In genomic region chr19:42529248-42529764, GRCh38 we compare ENCODE assay signal across 7 cellular contexts. TPM values are rescaled to one million over a fixed set of nuclear protein-coding genes. Genes with fewer than 3 reads are reported as not detected.
DNase-seq lines count a peak whose midpoint lies in the region; ATAC-seq and TF ChIP-seq lines count a peak whose summit lies in the region.

No MANE protein-coding gene starts in this region.

- H3K9me3 ChIP-seq in mammary epithelial cell (replicated peaks; ENCODE audit: insufficient read depth, low read length): no peaks in the 10 kb centered on the region

- TF ChIP-seq CTCF in GM12872 (IDR thresholded peaks at IDR 0.05; ENCODE audit: insufficient read depth, low read depth, low read length): peak; percentile 98
- peak; percentile 84 for TF ChIP-seq CTCF in WI38 (IDR thresholded peaks at IDR 0.05; ENCODE audit: low read depth, low read length)
- peak; percentile 92 to 97 for TF ChIP-seq CTCF in mammary epithelial cell (conservative IDR thresholded peaks at IDR 0.05 in 1 of 2, IDR thresholded peaks at IDR 0.05 in 1 of 2; ENCODE audit: extremely low read depth in 1 of 2, insufficient read depth in 1 of 2, low read depth in 1 of 2, low read length in 2 of 2)

- DNase-seq in Kasumi-1 (lab: John Stamatoyannopoulos, UW) (peak; percentile 22 to 27), mammary epithelial cell (peak; percentile 44), islet precursor cell (peak; percentile 85)
- DNase-seq in stimulated activated CD4-positive, alpha-beta T cell treated with anti-CD3 and anti-CD28 coated beads, Interleukin-1b, Interleukin-23, amount 100 ng/mL, for 24 hours (ENCODE audit: low read depth in 4 of 4, low spot score in 1 of 4): peak; percentile 38 to 53 (median 38)

- intact Hi-C loops in mammary epithelial cell (cut with micrococcal nuclease): loop anchor here (1.0 to 5.0 kb wide), 2 partner anchors 79 to 417 kb away; no protein-coding TSS in a partner anchor

- peaks cover 21% of the 10 kb centered on the region for H3K4me1 ChIP-seq in mammary epithelial cell (ENCODE audit: insufficient read depth, low read length)

- H3K4me3 ChIP-seq in WI38 (ENCODE audit: low read depth, low read length) (no peak overlapping the region), mammary epithelial cell (replicated peaks in 1 of 3; ENCODE audit: insufficient read depth in 1 of 3, low read depth in 2 of 3, low read length in 3 of 3) (no peak overlapping the region)

- no peak overlapping the region for H3K27ac ChIP-seq in mammary epithelial cell (ENCODE audit: insufficient read depth, low read depth, low read length)

- dilution Hi-C loops in mammary epithelial cell (cut with HindIII; ENCODE audit: low sequenced_read_pairs): no loop called here

- H2AFZ ChIP-seq in mammary epithelial cell (ENCODE audit: low read depth, low read length): peak overlapping the region; percentile 95

- BruUV-seq in mammary epithelial cell (replicated peaks; lab: Mats Ljungman, UMichigan): no TSS peak

- CTCF ChIA-PET in mammary epithelial cell (lab: Charles Lee; ENCODE audit: low non-redundant PET): interaction anchor here (0.8 kb wide), 1 partner anchor 26 kb away, joined by 4 read pairs; no protein-coding TSS in a partner anchor

- WGBS in mammary epithelial cell (ENCODE audit: low coverage, missing lambda C conversion rate): 89% methylated on average over 3 of the region's 3 CpGs

- in situ Hi-C loops in mammary epithelial cell (cut with MboI; ENCODE audit: low sequenced_read_pairs in 2 of 2): loop anchor here (5.0 kb wide), 2 partner anchors 72 to 82 kb away; no protein-coding TSS in a partner anchor

- ATAC-seq in GM18873 (IDR thresholded peaks at IDR 0.05; ENCODE audit: low FRiP score, unreplicated experiment): no peak

- no peak overlapping the region for H3K9ac ChIP-seq in mammary epithelial cell (ENCODE audit: insufficient read depth, low read length)

- H3K79me2 ChIP-seq in mammary epithelial cell (ENCODE audit: insufficient read depth, low read length): no peaks in the 10 kb centered on the region

- peak overlapping the region; percentile 81 for H3K4me2 ChIP-seq in mammary epithelial cell (ENCODE audit: insufficient read depth, low read depth, low read length)

- no peaks in the 10 kb centered on the region for H4K20me1 ChIP-seq in mammary epithelial cell (ENCODE audit: insufficient read depth, low read length)

- H3K27me3 ChIP-seq in mammary epithelial cell (ENCODE audit: insufficient read depth, low read length): no peaks in the 10 kb centered on the region

- no peaks in the 10 kb centered on the region for H3K36me3 ChIP-seq in mammary epithelial cell (ENCODE audit: insufficient read depth, low read length)

RNA-seq across cellular contexts. Expression of gene CEACAM1, which starts 1.0 kb away (rescaled TPM):
- total RNA-seq in mammary epithelial cell: 1 to 10 TPM; 1.8 to 3.6 TPM
- polyA plus RNA-seq in mammary epithelial cell: 10.3 TPM
- 19.3 TPM for polyA minus RNA-seq in mammary epithelial cell

Comparison
In these comparisons a context has a peak if more than half of its experiments do, and no peak if none do; other contexts are left out.
1. DNase-seq: peak in every context shown above with its lines; median percentile 85 in islet precursor cell; 44 in mammary epithelial cell; 38 in stimulated activated CD4-positive, alpha-beta T cell treated with anti-CD3 and anti-CD28 coated beads, Interleukin-1b, Interleukin-23, amount 100 ng/mL, for 24 hours; 24 in Kasumi-1.